In the genomic region with DNA sequence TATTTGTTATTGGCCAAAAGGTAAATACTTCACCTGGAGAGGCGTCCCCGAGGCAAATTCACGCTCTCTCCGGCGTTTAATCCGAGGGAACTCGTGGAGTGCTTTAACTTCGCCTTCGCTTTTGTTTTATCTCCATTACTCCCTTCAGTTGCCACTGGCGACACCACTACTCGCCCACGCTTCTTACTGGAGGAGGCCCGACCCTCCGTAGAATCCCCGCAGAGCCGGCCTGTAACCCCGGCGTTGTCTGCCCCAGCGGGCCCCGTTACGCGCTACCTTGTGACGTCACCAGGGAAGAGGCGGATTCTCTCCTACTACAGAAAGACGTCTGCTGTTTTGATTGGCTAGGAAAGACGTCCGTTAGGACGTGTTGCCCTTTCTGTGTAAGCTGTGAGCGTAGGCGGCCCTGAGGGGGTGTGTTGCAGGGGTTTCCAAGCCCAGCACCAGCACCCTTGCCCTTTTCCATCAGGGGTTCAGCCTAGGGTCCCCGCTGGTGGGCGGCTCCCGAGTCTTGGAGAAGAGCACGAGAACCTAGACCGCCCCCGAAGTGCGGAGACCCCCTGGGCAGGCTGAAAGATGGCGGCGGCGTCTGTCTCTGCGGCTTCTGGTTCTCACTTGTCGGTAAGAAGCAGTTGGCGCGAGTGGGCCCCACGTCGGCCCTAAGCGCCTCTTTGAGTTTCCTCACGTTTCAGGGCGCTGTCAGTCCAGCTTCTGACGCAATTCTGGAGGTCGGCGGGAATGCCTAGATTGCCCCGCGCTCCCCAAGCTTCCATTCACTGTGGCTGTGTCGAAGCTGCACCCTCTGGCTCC, we compare ENCODE assay signal across 1 cellular context.
TF ChIP-seq lines count a peak whose summit lies in the region.

CEP57 (plus strand) TSS at position 376 of the 810 bp plus-strand sequence; CDS start at position 577, 201 bp downstream.

TF ChIP-seq in HepG2, 621 proteins besides CTCF, POLR2A, EP300 and RAD21 (continued from another document):
- TF ChIP-seq ZHX2 (IDR thresholded peaks at IDR 0.05; ENCODE audit: low read depth), result peak; percentile 91
- 0 out of 2 replicates have a peak, but pooled peaks have one; percentile 7 for TF ChIP-seq ZHX2 (CRISPR knock-in tag; IDR thresholded peaks at IDR 0.05; ENCODE audit: borderline replicate concordance)
- TF ChIP-seq ZNF552 (CRISPR knock-in tag; IDR thresholded peaks at IDR 0.05; ENCODE audit: borderline replicate concordance), result 0 out of 2 replicates have a peak, but pooled peaks have one; percentile 29
- TF ChIP-seq, protein P1, sequence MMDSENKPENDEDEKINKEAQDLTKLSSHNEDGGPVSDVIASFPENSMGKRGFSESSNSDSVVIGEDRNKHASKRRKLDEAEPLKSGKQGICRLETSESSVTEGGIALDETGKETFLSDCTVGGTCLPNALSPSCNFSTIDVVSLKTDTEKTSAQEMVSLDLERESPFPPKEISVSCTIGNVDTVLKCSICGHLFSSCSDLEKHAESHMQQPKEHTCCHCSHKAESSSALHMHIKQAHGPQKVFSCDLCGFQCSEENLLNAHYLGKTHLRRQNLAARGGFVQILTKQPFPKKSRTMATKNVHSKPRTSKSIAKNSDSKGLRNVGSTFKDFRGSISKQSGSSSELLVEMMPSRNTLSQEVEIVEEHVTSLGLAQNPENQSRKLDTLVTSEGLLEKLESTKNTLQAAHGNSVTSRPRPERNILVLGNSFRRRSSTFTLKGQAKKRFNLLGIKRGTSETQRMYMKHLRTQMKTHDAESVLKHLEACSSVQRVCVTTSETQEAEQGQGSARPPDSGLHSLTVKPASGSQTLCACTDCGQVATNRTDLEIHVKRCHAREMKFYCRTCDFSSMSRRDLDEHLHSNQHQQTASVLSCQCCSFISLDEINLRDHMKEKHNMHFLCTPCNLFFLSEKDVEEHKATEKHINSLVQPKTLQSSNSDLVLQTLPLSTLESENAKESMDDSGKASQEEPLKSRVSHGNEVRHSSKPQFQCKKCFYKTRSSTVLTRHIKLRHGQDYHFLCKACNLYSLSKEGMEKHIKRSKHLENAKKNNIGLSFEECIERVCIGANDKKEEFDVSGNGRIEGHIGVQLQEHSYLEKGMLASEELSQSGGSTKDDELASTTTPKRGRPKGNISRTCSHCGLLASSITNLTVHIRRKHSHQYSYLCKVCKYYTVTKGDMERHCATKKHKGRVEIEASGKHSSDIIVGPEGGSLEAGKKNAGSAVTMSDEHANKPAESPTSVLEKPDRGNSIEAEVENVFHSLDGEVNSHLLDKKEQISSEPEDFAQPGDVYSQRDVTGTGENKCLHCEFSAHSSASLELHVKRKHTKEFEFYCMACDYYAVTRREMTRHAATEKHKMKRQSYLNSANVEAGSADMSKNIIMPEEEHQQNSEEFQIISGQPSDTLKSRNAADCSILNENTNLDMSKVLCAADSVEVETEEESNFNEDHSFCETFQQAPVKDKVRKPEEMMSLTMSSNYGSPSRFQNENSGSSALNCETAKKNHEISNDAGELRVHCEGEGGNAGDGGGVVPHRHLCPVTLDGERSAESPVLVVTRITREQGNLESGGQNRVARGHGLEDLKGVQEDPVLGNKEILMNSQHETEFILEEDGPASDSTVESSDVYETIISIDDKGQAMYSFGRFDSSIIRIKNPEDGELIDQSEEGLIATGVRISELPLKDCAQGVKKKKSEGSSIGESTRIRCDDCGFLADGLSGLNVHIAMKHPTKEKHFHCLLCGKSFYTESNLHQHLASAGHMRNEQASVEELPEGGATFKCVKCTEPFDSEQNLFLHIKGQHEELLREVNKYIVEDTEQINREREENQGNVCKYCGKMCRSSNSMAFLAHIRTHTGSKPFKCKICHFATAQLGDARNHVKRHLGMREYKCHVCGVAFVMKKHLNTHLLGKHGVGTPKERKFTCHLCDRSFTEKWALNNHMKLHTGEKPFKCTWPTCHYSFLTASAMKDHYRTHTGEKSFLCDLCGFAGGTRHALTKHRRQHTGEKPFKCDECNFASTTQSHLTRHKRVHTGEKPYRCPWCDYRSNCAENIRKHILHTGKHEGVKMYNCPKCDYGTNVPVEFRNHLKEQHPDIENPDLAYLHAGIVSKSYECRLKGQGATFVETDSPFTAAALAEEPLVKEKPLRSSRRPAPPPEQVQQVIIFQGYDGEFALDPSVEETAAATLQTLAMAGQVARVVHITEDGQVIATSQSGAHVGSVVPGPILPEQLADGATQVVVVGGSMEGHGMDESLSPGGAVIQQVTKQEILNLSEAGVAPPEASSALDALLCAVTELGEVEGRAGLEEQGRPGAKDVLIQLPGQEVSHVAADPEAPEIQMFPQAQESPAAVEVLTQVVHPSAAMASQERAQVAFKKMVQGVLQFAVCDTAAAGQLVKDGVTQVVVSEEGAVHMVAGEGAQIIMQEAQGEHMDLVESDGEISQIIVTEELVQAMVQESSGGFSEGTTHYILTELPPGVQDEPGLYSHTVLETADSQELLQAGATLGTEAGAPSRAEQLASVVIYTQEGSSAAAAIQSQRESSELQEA (CRISPR knock-in tag; IDR thresholded peaks at IDR 0.05; ENCODE audit: not compliant biosample characterization), result no peak
- TF ChIP-seq KDM2A (CRISPR knock-in tag; IDR thresholded peaks at IDR 0.05; ENCODE audit: borderline replicate concordance, low read depth), result 0 out of 2 replicates have a peak, but pooled peaks have one; percentile 11
- TF ChIP-seq AGO1 (IDR thresholded peaks at IDR 0.05; ENCODE audit: low read depth, low read length, poor library complexity, severe bottlenecking), result peak; percentile 46
